ENCODE assay signal across 7 cellular contexts in the genomic region with DNA sequence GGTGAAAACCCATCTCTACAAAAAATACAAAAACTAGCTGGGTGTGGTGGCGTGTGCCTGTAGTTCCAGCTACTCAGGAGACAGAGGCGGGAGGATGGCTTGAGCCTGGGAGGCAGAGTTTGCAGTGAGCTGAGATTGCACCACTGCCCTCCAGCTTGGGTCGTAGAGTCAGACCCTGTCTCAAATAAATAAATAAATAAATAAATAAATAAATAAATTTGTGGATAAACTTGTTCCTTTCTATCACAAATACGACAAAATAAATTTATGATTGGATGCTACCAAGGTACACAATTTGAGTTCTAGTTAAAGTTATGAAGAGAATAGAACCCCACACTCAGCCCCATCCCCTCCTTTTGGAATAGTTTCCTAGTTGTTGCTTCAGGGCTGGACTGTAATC. TPM values are rescaled to one million over a fixed set of nuclear protein-coding genes. Genes with fewer than 3 reads are reported as not detected.
"Had no signal": no experiment of that assay in that cellular context is flagged by ENCODE, and none has a peak within 500 bp of the region (broad histone marks: within the 10 kb centered on the region; RNA-seq: fewer than 3 reads in every experiment).

No MANE protein-coding gene starts in this region.

RNA-seq across cellular contexts. Expression of gene CYP3A5, which starts 26.5 kb away (rescaled TPM):
- total RNA-seq: activated CD4-positive, alpha-beta memory T cell treated with anti-CD3 and anti-CD28 coated beads, Interleukin-2, amount 10 ng/mL, durations not matched to agents 7 days and 5 days; activated CD4-positive, alpha-beta T cell treated with anti-CD3 and anti-CD28 coated beads for 36 hours; activated CD4-positive, alpha-beta T cell treated with anti-CD3 and anti-CD28 coated beads, Interleukin-2, amount 10 ng/mL, durations not matched to agents 7 days and 5 days; activated naive CD8-positive, alpha-beta T cell treated with anti-CD3 and anti-CD28 coated beads for 36 hours; activated T-helper 1 cell treated with anti-CD3 and anti-CD28 coated beads, Interleukin-12 subunit alpha, Interleukin-12 subunit beta, Interleukin-2, Interleukin-4 antibody, amounts not matched to agents 30 ng/mL and 10 ng/mL and 1 ng/mL, durations not matched to agents 14 hours and 24 hours and 36 hours; T-helper 1 cell treated with Interleukin-12 subunit alpha and Interleukin-12 subunit beta and Interleukin-4 antibody, amounts not matched to agents 30 ng/mL and 1 ng/mL, for 36 hours; T-helper 2 cell treated with Interferon-gamma antibody and Interleukin-4, amounts not matched to agents 100 ng/mL and 5 ng/mL, for 36 hours had no signal
